In genomic region chrX:8607326-8607725, GRCh38 we compare ENCODE assay signal across 18 cellular contexts.
DNase-seq lines count a peak whose midpoint lies in the region; ATAC-seq lines count a peak whose summit lies in the region.
"Had no signal": no experiment of that assay in that cellular context is flagged by ENCODE, and none has a peak within 500 bp of the region (broad histone marks: within the 10 kb centered on the region; RNA-seq: fewer than 3 reads in every experiment).

No MANE protein-coding gene starts in this region.

- DNase-seq in EL (peak; percentile 2), RKO (ENCODE audit: low spot score) (peak; percentile 9), epithelial cell of prostate (ENCODE audit: low read depth, low spot score) (peak; percentile 2), non-pigmented ciliary epithelial cell (ENCODE audit: low read depth) (peak; percentile 23), HAP-1 (ENCODE audit: low spot score in 2 of 2) (no peak), AML-193 (lab: John Stamatoyannopoulos, UW) (no peak), islet precursor cell (no peak)
- DNase-seq: activated effector memory CD4-positive, alpha-beta T cell treated with Interleukin-2 at 50 U/mL for 16 hours; adrenal gland; colonic mucosa; IMR-90; MV-4-11; NCI-H2029 treated with DMSO at 0.1 percent for 48 hours; NCI-H510A treated with DMSO at 0.1 percent for 48 hours; right cardiac atrium; SK-N-SH; stimulated activated naive CD8-positive, alpha-beta T cell treated with anti-CD3 and anti-CD28 coated beads, Interleukin-15, amount 100 ng/mL, for 72 hours had no signal

- H3K4me1 ChIP-seq in HAP-1: no peaks in the 10 kb centered on the region
- H3K4me1 ChIP-seq: adrenal gland, colonic mucosa had no signal

- no peak overlapping the region for H3K4me3 ChIP-seq in HAP-1
- H3K4me3 ChIP-seq: adrenal gland, colonic mucosa had no signal

- H3K27me3 ChIP-seq in HAP-1 (ENCODE audit: low read depth): no peaks in the 10 kb centered on the region
- H3K27me3 ChIP-seq: adrenal gland, colonic mucosa had no signal

- in situ Hi-C loops in HAP-1 (cut with MboI; ENCODE audit: low sequenced_read_pairs): no loop called here

- no peaks in the 10 kb centered on the region for H3K36me3 ChIP-seq in HAP-1 (replicated peaks)
- H3K36me3 ChIP-seq: adrenal gland, colonic mucosa had no signal

- H3K27ac ChIP-seq in epithelial cell of prostate: no peak overlapping the region
- H3K27ac ChIP-seq: adrenal gland, colonic mucosa had no signal

- no peak for ATAC-seq in HG03565 (IDR thresholded peaks at IDR 0.05; ENCODE audit: unreplicated experiment)
- ATAC-seq: right cardiac atrium; stimulated activated naive CD8-positive, alpha-beta T cell treated with anti-CD3 and anti-CD28 coated beads, Interleukin-15, amount 100 ng/mL, for 72 hours had no signal

- no peaks in the 10 kb centered on the region for H3K9me3 ChIP-seq in HAP-1
- H3K9me3 ChIP-seq: adrenal gland, colonic mucosa had no signal

Comparison
In these comparisons a context has a peak if more than half of its experiments do, and no peak if none do; other contexts are left out.
1. DNase-seq: peak in EL (single experiment), RKO (single experiment), epithelial cell of prostate (single experiment) and non-pigmented ciliary epithelial cell (single experiment); none in HAP-1 (0 of 2), AML-193 (0 of 2) and islet precursor cell (single experiment).